ENCODE assay signal across 21 cellular contexts in genomic region chr2:53907582-53907981, GRCh38.
"Had no signal": no experiment of that assay in that cellular context is flagged by ENCODE, and none has a peak within 500 bp of the region (broad histone marks: within the 10 kb centered on the region; RNA-seq: fewer than 3 reads in every experiment).

No MANE protein-coding gene starts in this region.

- DNase-seq: activated B cell treated with CpG ODN at 0.5 μM for 24 hours; activated CD4-positive, alpha-beta T cell treated with anti-CD3 and anti-CD28 coated beads for 36 hours; activated CD4-positive, alpha-beta T cell treated with anti-CD3 and anti-CD28 coated beads, Interleukin-2, amount 50 U/mL, for 48 hours; activated gamma-delta T cell treated with Interleukin-2 at 50 U/mL for 16 hours; aorta; caudate nucleus; dorsolateral prefrontal cortex; effector memory CD8-positive, alpha-beta T cell; esophagus squamous epithelium; gastrocnemius medialis; hypothalamus; left ventricle myocardium superior; mammary epithelial cell; occipital lobe; posterior cingulate gyrus; stimulated activated CD4-positive, alpha-beta T cell treated with anti-CD3 and anti-CD28 coated beads, Interleukin-4, amount 100 ng/mL, for 1 hour; stimulated activated naive CD8-positive, alpha-beta T cell treated with anti-CD3 and anti-CD28 coated beads, Interleukin-15, Interleukin-2, amounts not matched to agents 100 U/mL and 50 U/mL, for 24 hours; T1000; upper lobe of left lung had no signal

- H3K4me1 ChIP-seq: esophagus squamous epithelium, upper lobe of left lung had no signal

- H3K9me3 Mint-ChIP-seq: activated B cell treated with CpG ODN at 0.5 μM for 24 hours; brain; effector memory CD8-positive, alpha-beta T cell; neural crest cell had no signal

- H3K27ac ChIP-seq: esophagus squamous epithelium, upper lobe of left lung had no signal

- H3K4me3 ChIP-seq: dorsolateral prefrontal cortex, esophagus squamous epithelium, gastrocnemius medialis, upper lobe of left lung had no signal

- ATAC-seq: activated CD4-positive, alpha-beta T cell treated with anti-CD3 and anti-CD28 coated beads for 36 hours; effector memory CD8-positive, alpha-beta T cell; gastrocnemius medialis; left ventricle myocardium superior; stimulated activated naive CD8-positive, alpha-beta T cell treated with anti-CD3 and anti-CD28 coated beads, Interleukin-15, Interleukin-2, amounts not matched to agents 100 U/mL and 50 U/mL, for 24 hours had no signal

- H3K4me1 Mint-ChIP-seq: activated CD4-positive, alpha-beta T cell treated with anti-CD3 and anti-CD28 coated beads for 36 hours; neural crest cell had no signal

- H3K9me3 ChIP-seq: esophagus squamous epithelium, gastrocnemius medialis, upper lobe of left lung had no signal

- H3K27me3 Mint-ChIP-seq: activated B cell treated with CpG ODN at 0.5 μM for 24 hours; activated CD4-positive, alpha-beta T cell treated with anti-CD3 and anti-CD28 coated beads for 36 hours; brain; effector memory CD8-positive, alpha-beta T cell had no signal

- H3K27ac Mint-ChIP-seq: activated B cell treated with CpG ODN at 0.5 μM for 24 hours; activated CD4-positive, alpha-beta T cell treated with anti-CD3 and anti-CD28 coated beads for 36 hours had no signal

- H3K4me3 Mint-ChIP-seq: activated B cell treated with CpG ODN at 0.5 μM for 24 hours; activated CD4-positive, alpha-beta T cell treated with anti-CD3 and anti-CD28 coated beads for 36 hours; brain; effector memory CD8-positive, alpha-beta T cell; neural crest cell had no signal

- H3K27me3 ChIP-seq: dorsolateral prefrontal cortex, esophagus squamous epithelium, gastrocnemius medialis, upper lobe of left lung had no signal
